Comparison of ENCODE assay signal across 8 cellular contexts in the genomic region with DNA sequence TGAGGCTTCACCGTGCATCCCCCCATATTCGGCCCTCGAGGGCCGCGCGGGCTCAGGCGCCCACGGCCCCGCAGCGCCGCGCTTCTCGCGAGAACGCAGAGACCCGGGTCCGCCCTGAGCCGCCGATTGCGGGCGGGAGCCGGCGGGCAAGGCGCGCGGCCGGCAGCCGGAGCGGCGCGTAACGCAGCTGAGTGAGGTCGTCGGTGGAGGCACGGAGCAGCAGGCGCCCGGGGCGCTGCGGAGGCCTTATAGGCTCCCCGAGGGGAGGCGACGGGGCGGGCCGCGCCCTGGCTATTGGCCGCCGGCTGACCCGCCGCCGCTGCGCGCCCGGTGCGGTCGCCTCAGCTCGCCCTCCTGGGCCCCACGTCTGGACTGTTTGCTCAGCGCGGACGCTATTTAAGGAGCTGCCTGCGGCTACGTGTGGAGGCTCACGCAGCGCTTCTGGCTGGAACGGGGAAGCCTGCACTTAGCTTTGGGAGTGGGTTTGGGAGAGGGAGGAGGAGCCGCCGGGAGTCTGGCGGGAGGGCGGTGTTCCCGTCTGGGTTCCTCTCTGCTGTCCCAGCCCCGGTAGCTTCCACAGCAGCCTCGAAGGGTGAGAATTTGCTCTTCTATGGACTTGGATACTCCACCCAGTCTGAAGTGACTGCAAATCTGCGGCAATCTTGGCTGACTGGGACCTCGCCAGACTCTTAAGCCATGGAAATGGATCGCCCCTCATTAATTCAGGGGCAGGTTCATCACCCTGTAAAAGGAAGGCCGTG. TPM values are rescaled to one million over a fixed set of nuclear protein-coding genes. Genes with fewer than 3 reads are reported as not detected.
DNase-seq lines count a peak whose midpoint lies in the region; ATAC-seq, FAIRE-seq and TF ChIP-seq lines count a peak whose summit lies in the region.

A gene (minus strand): TSS at position 221 of the 761 bp plus-strand sequence. CDS start 195 bp downstream, at position 26.

- H3K27me3 ChIP-seq in RWPE2 (ENCODE audit: insufficient read depth, poor library complexity, severe bottlenecking) = no peaks in the 10 kb centered on the region
- H3K27me3 ChIP-seq in bronchial epithelial cell (ENCODE audit: control insufficient read depth, insufficient read depth, low read length) = no peaks in the 10 kb centered on the region
- peaks cover 18% of the 10 kb centered on the region for H3K27me3 ChIP-seq in iPS-18a (ENCODE audit: control insufficient read depth, insufficient read depth, low read length)

- ATAC-seq in HG03520 (IDR thresholded peaks at IDR 0.05; ENCODE audit: unreplicated experiment) (peak; percentile 41), RWPE2 (ENCODE audit: low read depth) (peak; percentile 59), HG02840 (IDR thresholded peaks at IDR 0.05; ENCODE audit: low FRiP score, unreplicated experiment) (no peak)

- FAIRE-seq in bronchial epithelial cell (lab: Jason Lieb, UNC) = no peak

- peak within 1 kb of the TSS; percentile 78 for H3K9ac ChIP-seq in iPS-18a (ENCODE audit: low read length)

- peak within 1 kb of the TSS; percentile 97 for H3K27ac ChIP-seq in RWPE2 (ENCODE audit: poor library complexity, severe bottlenecking)
- H3K27ac ChIP-seq in iPS-18a (ENCODE audit: low read length) = no peak within 1 kb of the TSS

- H3K9me3 ChIP-seq in RWPE2 (ENCODE audit: severe bottlenecking) (no peaks in the 10 kb centered on the region), iPS-18a (ENCODE audit: control insufficient read depth, low read depth, low read length) (no peaks in the 10 kb centered on the region)

- TF ChIP-seq CTCF in RWPE2 (IDR thresholded peaks at IDR 0.05; ENCODE audit: poor library complexity, severe bottlenecking) = no peak
- TF ChIP-seq CTCF in bronchial epithelial cell (IDR thresholded peaks at IDR 0.05; ENCODE audit: insufficient read depth, low read length, severe bottlenecking) = no peak
- no peak for TF ChIP-seq CTCF in retinal pigment epithelial cell (conservative IDR thresholded peaks at IDR 0.05; ENCODE audit: low read depth, low read length)

- H3K4me1 ChIP-seq in RWPE2 (ENCODE audit: insufficient read depth, poor library complexity, severe bottlenecking) (peaks cover 65% of the 10 kb centered on the region), iPS-18a (ENCODE audit: control insufficient read depth, low read depth, low read length) (peaks cover 18% of the 10 kb centered on the region)

- TF ChIP-seq POLR2A in GM19193 (IDR thresholded peaks at IDR 0.05; ENCODE audit: extremely low read depth, insufficient read depth, insufficient read length) = peak; percentile 38

- peaks cover 11% of the 10 kb centered on the region; the same call in 1 of the 2 replicates for H3K36me3 ChIP-seq in RWPE2 (ENCODE audit: low read depth)
- H3K36me3 ChIP-seq in bronchial epithelial cell (ENCODE audit: control insufficient read depth, insufficient read depth, low read length) = no peaks in the 10 kb centered on the region
- no peaks in the 10 kb centered on the region for H3K36me3 ChIP-seq in iPS-18a (ENCODE audit: control insufficient read depth, low read depth, low read length)

- DNase-seq in COR-L47 (lab: John Stamatoyannopoulos, UW) (peak; percentile 86), RWPE2 (ENCODE audit: low spot score) (peak; percentile 86), bronchial epithelial cell (ENCODE audit: low read depth) (peak; percentile 73), retinal pigment epithelial cell (ENCODE audit: low read depth) (peak; percentile 43)

- H3K4me3 ChIP-seq in RWPE2 (ENCODE audit: severe bottlenecking) (peak within 1 kb of the TSS; percentile 65), bronchial epithelial cell (ENCODE audit: low read depth, low read length) (peak within 1 kb of the TSS; percentile 70), iPS-18a (ENCODE audit: low read length) (peak within 1 kb of the TSS; percentile 89), retinal pigment epithelial cell (ENCODE audit: low read length) (peak within 1 kb of the TSS; percentile 84)

RNA-seq across cellular contexts. Expression of the gene that starts here (rescaled TPM):
- total RNA-seq in bronchial epithelial cell = 36.6 and 45.3 TPM in 2 replicates
